In the genomic region with DNA sequence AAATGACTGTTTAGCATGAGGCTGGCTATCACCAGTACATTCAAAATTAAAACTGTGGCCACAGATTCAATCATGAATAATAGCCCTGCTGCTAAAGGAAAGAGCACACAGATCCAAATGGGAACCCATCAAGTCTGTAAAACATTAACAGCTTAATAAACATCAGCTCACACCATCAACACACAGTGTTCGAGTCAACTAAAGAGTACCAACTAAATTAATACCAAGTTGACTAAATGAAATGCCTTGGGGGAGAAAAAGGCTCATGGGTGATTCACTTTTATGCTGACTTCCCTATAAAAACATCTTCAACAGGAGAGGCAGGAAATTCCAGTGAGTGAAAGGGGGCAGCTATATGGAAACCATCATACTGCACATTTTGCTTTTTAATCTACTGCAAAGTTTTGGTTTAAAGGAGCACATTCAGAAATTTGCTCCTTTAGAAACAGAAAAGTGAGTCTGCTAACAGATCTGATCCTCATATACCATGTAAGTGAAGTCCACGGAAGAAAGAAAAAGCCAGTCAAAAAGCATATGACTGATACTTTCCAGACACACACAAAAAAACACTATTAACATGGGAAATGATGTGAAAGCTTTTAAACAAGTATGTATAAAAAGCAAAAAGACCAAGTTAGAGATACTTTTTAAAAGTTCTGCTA, we compare ENCODE assay signal across 2 cellular contexts.
TF ChIP-seq lines count a peak whose summit lies in the region.

No MANE protein-coding gene starts in this region.

TF ChIP-seq in A549, 52 proteins besides CTCF, POLR2A, EP300 and RAD21 (continues in another document):
- TF ChIP-seq HEYL (CRISPR knock-in tag; IDR thresholded peaks at IDR 0.05) (no peak), MAZ (IDR thresholded peaks at IDR 0.05; ENCODE audit: borderline replicate concordance, low read depth, low read length) (no peak), FOSL2 (IDR thresholded peaks at IDR 0.05) (no peak), FOSL2 (CRISPR knock-in tag; IDR thresholded peaks at IDR 0.05) (peak; percentile 74), RFX5 (IDR thresholded peaks at IDR 0.05) (no peak), CHD4 (IDR thresholded peaks at IDR 0.05; ENCODE audit: borderline replicate concordance) (no peak), POLR2AphosphoS2 (conservative IDR thresholded peaks at IDR 0.05; ENCODE audit: low read length) (no peak), EHF (CRISPR knock-in tag; IDR thresholded peaks at IDR 0.05) (no peak), EHMT2 (IDR thresholded peaks at IDR 0.05; ENCODE audit: low read depth) (no peak), ATOH8 (CRISPR knock-in tag; IDR thresholded peaks at IDR 0.05; ENCODE audit: low read depth) (no peak), HOXA7 (CRISPR knock-in tag; IDR thresholded peaks at IDR 0.05) (no peak), MYC (IDR thresholded peaks at IDR 0.05; ENCODE audit: borderline replicate concordance, low read length) (no peak), NFE2L2 (conservative IDR thresholded peaks at IDR 0.05; ENCODE audit: low read length) (no peak), GATA3 (IDR thresholded peaks at IDR 0.05; ENCODE audit: borderline replicate concordance) (peak; percentile 74; the same call in 1 of the 2 replicates), REST (IDR thresholded peaks at IDR 0.05) (no peak), KDM5A (IDR thresholded peaks at IDR 0.05) (no peak), SREBF2 (IDR thresholded peaks at IDR 0.05) (no peak), BHLHE40 (IDR thresholded peaks at IDR 0.05; ENCODE audit: low read depth, low read length) (no peak), JUN (IDR thresholded peaks at IDR 0.05) (0 out of 5 replicates have a peak, but pooled peaks have one; percentile 26 to 39), TFCP2L1 (CRISPR knock-in tag; IDR thresholded peaks at IDR 0.05) (no peak), RARB (CRISPR knock-in tag; IDR thresholded peaks at IDR 0.05) (no peak), KDM1A (IDR thresholded peaks at IDR 0.05; ENCODE audit: low read depth) (no peak), CBX2 (IDR thresholded peaks at IDR 0.05; ENCODE audit: borderline replicate concordance, low read depth) (no peak), FOXS1 (CRISPR knock-in tag; IDR thresholded peaks at IDR 0.05) (0 out of 2 replicates have a peak, but pooled peaks have one; percentile 44), RCOR1 (IDR thresholded peaks at IDR 0.05; ENCODE audit: low read depth, low read length) (no peak), RNF2 (IDR thresholded peaks at IDR 0.05; ENCODE audit: borderline replicate concordance, low read depth) (no peak), PBX3 (IDR thresholded peaks at IDR 0.05) (no peak), PHF8 (IDR thresholded peaks at IDR 0.05; ENCODE audit: borderline replicate concordance, low read depth) (no peak)
- TF ChIP-seq, protein P1, sequence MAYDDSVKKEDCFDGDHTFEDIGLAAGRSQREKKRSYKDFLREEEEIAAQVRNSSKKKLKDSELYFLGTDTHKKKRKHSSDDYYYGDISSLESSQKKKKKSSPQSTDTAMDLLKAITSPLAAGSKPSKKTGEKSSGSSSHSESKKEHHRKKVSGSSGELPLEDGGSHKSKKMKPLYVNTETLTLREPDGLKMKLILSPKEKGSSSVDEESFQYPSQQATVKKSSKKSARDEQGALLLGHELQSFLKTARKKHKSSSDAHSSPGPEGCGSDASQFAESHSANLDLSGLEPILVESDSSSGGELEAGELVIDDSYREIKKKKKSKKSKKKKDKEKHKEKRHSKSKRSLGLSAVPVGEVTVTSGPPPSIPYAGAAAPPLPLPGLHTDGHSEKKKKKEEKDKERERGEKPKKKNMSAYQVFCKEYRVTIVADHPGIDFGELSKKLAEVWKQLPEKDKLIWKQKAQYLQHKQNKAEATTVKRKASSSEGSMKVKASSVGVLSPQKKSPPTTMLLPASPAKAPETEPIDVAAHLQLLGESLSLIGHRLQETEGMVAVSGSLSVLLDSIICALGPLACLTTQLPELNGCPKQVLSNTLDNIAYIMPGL (CRISPR knock-in tag; IDR thresholded peaks at IDR 0.05; ENCODE audit: borderline replicate concordance), result no peak
- TF ChIP-seq, protein P2, sequence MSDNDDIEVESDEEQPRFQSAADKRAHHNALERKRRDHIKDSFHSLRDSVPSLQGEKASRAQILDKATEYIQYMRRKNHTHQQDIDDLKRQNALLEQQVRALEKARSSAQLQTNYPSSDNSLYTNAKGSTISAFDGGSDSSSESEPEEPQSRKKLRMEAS (IDR thresholded peaks at IDR 0.05), result peak; percentile 43

TF ChIP-seq in IMR-90, 13 proteins besides CTCF, POLR2A, EP300 and RAD21:
- TF ChIP-seq NFE2L2 (IDR thresholded peaks at IDR 0.05; ENCODE audit: low read depth, low read length), result no peak
- TF ChIP-seq MAFK (IDR thresholded peaks at IDR 0.05; ENCODE audit: low read depth, low read length), result peak; percentile 19; the same call in 1 of the 2 replicates
